In the genomic region with DNA sequence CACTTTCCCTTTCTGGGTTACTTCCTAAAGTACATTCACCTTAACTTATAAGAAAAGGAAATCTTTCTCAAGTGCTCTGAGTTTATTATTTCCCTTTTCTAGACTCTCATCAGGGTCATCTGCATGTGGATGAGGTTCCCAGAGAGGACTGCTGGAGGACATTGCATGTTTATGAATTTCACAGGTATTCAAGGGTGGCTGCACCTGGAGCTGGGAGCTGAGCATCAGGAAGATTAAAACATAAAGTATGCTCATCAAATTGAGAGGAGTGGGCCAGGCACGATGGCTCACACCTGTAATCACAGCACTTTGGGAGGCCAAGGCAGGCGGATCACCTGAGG, we compare ENCODE assay signal across 11 cellular contexts. TPM values are rescaled to one million over a fixed set of nuclear protein-coding genes. Genes with fewer than 3 reads are reported as not detected.
DNase-seq lines count a peak whose midpoint lies in the region; ATAC-seq and TF ChIP-seq lines count a peak whose summit lies in the region.
"Had no signal": no experiment of that assay in that cellular context is flagged by ENCODE, and none has a peak within 500 bp of the region (broad histone marks: within the 10 kb centered on the region; RNA-seq: fewer than 3 reads in every experiment).

No MANE protein-coding gene starts in this region.

- H3K9me3 Mint-ChIP-seq in GM23338 = peaks cover 3% of the 10 kb centered on the region; the same call in 2 of the 3 replicates
- H3K9me3 Mint-ChIP-seq: neural crest cell had no signal

- H3K27ac ChIP-seq in ACC112 (ENCODE audit: low read depth, low read length) = peak overlapping the region; percentile 92
- no peak overlapping the region for H3K27ac ChIP-seq in GM23338 (ENCODE audit: low read depth)
- H3K27ac ChIP-seq in mucosa of rectum (ENCODE audit: low read depth in 2 of 2, low read length in 2 of 2) = peak overlapping the region; percentile 75 to 82
- peak overlapping the region in 3 of 59 donors; percentile 4 to 40 (median 28) for H3K27ac ChIP-seq in dorsolateral prefrontal cortex
- H3K27ac ChIP-seq in aorta (ENCODE audit: low read depth in 1 of 2, low read length in 2 of 2) = no peak overlapping the region

- peaks cover 2% of the 10 kb centered on the region for H3K27me3 Mint-ChIP-seq in GM23338 (ENCODE audit: insufficient read depth, low read depth, poor library complexity)

- DNase-seq in GM23338 (ENCODE audit: low spot score) (no peak), adipocyte (ENCODE audit: low read depth) (no peak), inferior parietal cortex (ENCODE audit: extremely low spot score) (no peak), dorsolateral prefrontal cortex (no peak), EL (no peak), aorta (no peak)
- DNase-seq: DMS153, NCI-H1048 had no signal

- ATAC-seq in GM23338 = no peak
- no peak for ATAC-seq in aorta (ENCODE audit: low FRiP score)

- no peaks in the 10 kb centered on the region; the same call in 1 of the 2 replicates for H4K20me1 ChIP-seq in GM23338 (replicated peaks; ENCODE audit: insufficient read depth)

- H3K9me3 ChIP-seq in adipocyte (ENCODE audit: control insufficient read depth, low read length) = no peaks in the 10 kb centered on the region
- no peaks in the 10 kb centered on the region for H3K9me3 ChIP-seq in mucosa of rectum (ENCODE audit: control insufficient read depth in 2 of 2, low read length in 2 of 2)
- H3K9me3 ChIP-seq in aorta (ENCODE audit: control insufficient read depth, low read length) = no peaks in the 10 kb centered on the region

- H3K4me3 ChIP-seq in ACC112 (ENCODE audit: low read depth, low read length) = peak overlapping the region; percentile 44; the same call in 1 of the 2 replicates
- H3K4me3 ChIP-seq in GM23338 = no peak overlapping the region
- H3K4me3 ChIP-seq in adipocyte (ENCODE audit: low read length) = peak overlapping the region; percentile 53
- H3K4me3 ChIP-seq in mucosa of rectum (ENCODE audit: low read length in 2 of 2) = peak overlapping the region in 1 of 2 donors; percentile 27
- H3K4me3 ChIP-seq in dorsolateral prefrontal cortex = no peak overlapping the region
- H3K4me3 ChIP-seq in aorta (ENCODE audit: low read length in 2 of 2) = no peak overlapping the region

- no peaks in the 10 kb centered on the region for H3K79me2 ChIP-seq in ACC112 (ENCODE audit: control insufficient read depth, insufficient read depth, low read length, unreplicated experiment)
- no peaks in the 10 kb centered on the region for H3K79me2 ChIP-seq in GM23338 (replicated peaks; ENCODE audit: insufficient read depth)

- H3K9ac ChIP-seq in adipocyte (ENCODE audit: low read length) = peak overlapping the region; percentile 68
- peak overlapping the region; percentile 5 to 38 for H3K9ac ChIP-seq in mucosa of rectum (ENCODE audit: low read depth in 1 of 2, low read length in 2 of 2)

- H3K4me2 ChIP-seq in GM23338 = 0 out of 2 replicates have a peak overlapping the region, but pooled peaks have one; percentile 11

- H3K27me3 ChIP-seq in ACC112 (ENCODE audit: insufficient read depth, low read length) (no peaks in the 10 kb centered on the region), GM23338 (ENCODE audit: insufficient read depth) (no peaks in the 10 kb centered on the region), adipocyte (replicated peaks; ENCODE audit: control insufficient read depth, insufficient read depth, low read length) (no peaks in the 10 kb centered on the region), mucosa of rectum (ENCODE audit: control insufficient read depth in 2 of 2, insufficient read depth in 2 of 2, low read length in 2 of 2) (no peaks in the 10 kb centered on the region), dorsolateral prefrontal cortex (no peaks in the 10 kb centered on the region), aorta (ENCODE audit: control insufficient read depth in 1 of 2, insufficient read depth in 2 of 2, low read length in 1 of 2) (no peaks in the 10 kb centered on the region)

- H2AFZ ChIP-seq in ACC112 (ENCODE audit: low read length, unreplicated experiment) (no peak overlapping the region), GM23338 (peak overlapping the region; percentile 48; the same call in 1 of the 2 replicates)

- H3K4me1 ChIP-seq in ACC112 (ENCODE audit: control insufficient read depth, insufficient read depth, low read length, unreplicated experiment) (peaks cover 15% of the 10 kb centered on the region), GM23338 (ENCODE audit: insufficient read depth) (peaks cover 4% of the 10 kb centered on the region; the same call in 1 of the 2 replicates), adipocyte (ENCODE audit: control insufficient read depth, insufficient read depth, low read length) (peaks cover 19% of the 10 kb centered on the region), mucosa of rectum (ENCODE audit: control insufficient read depth in 2 of 2, insufficient read depth in 2 of 2, low read length in 2 of 2) (peaks cover 3 to 12% of the 10 kb centered on the region in 2 donors), aorta (ENCODE audit: control insufficient read depth in 1 of 2, insufficient read depth in 2 of 2, low read length in 2 of 2) (no peaks in the 10 kb centered on the region)

- no peak overlapping the region for H3K4me3 Mint-ChIP-seq in GM23338
- H3K4me3 Mint-ChIP-seq: neural crest cell had no signal

- H3F3A ChIP-seq in GM23338 (replicated peaks; ENCODE audit: low read depth) = no peaks in the 10 kb centered on the region

- peaks cover 12% of the 10 kb centered on the region for H3K4me1 Mint-ChIP-seq in GM23338

- H3K36me3 ChIP-seq in ACC112 (ENCODE audit: insufficient read depth, low read length) (no peaks in the 10 kb centered on the region), GM23338 (ENCODE audit: insufficient read depth) (no peaks in the 10 kb centered on the region), adipocyte (ENCODE audit: control insufficient read depth, insufficient read depth, low read length, severe bottlenecking) (no peaks in the 10 kb centered on the region), mucosa of rectum (ENCODE audit: control insufficient read depth in 2 of 2, insufficient read depth in 2 of 2, low read length in 2 of 2) (no peaks in the 10 kb centered on the region), aorta (ENCODE audit: control insufficient read depth in 1 of 2, insufficient read depth in 2 of 2, low read length in 1 of 2) (no peaks in the 10 kb centered on the region)

- H3K9me2 ChIP-seq in GM23338 (ENCODE audit: insufficient read depth) = no peaks in the 10 kb centered on the region

- 0 out of 2 replicates have a peak overlapping the region, but pooled peaks have one; percentile 12 for H3K27ac Mint-ChIP-seq in GM23338

- TF ChIP-seq CTCF in GM23338 (conservative IDR thresholded peaks at IDR 0.05; ENCODE audit: low read depth in 2 of 2) (no peak), dorsolateral prefrontal cortex (IDR thresholded peaks at IDR 0.05 in 54 of 56, conservative IDR thresholded peaks at IDR 0.05 in 2 of 56; ENCODE audit: low read depth in 1 of 56, partially characterized antibody in 56 of 56) (no peak)

- no peaks in the 10 kb centered on the region for H3K36me3 Mint-ChIP-seq in GM23338 (ENCODE audit: low read depth)

- WGBS in aorta, 2 donors = 86 to 88% methylated on average over 2 of the region's 2 CpGs

- intact Hi-C loops in dorsolateral prefrontal cortex (cut with DNase I) (no loop called here), aorta (cut with DNase I) (loop anchor here in 1 of 2 donors (2.0 to 5.0 kb wide), 2 partner anchors 33 to 60 kb away; partner anchors contain the start of gene HAUS6)

TF ChIP-seq in GM23338, 12 proteins besides CTCF, POLR2A, EP300 and RAD21 (continues in another document):
- TF ChIP-seq EZH2 (IDR thresholded peaks at IDR 0.05; ENCODE audit: low read depth, unreplicated experiment) = no peak
- no peak for TF ChIP-seq POLR2AphosphoS5 (IDR thresholded peaks at IDR 0.05; ENCODE audit: low read depth)
- TF ChIP-seq CREB1 (CRISPR knock-in tag; IDR thresholded peaks at IDR 0.05; ENCODE audit: low read depth) = no peak
- TF ChIP-seq ETS1 (IDR thresholded peaks at IDR 0.05) = no peak
- no peak for TF ChIP-seq NANOG (IDR thresholded peaks at IDR 0.05; ENCODE audit: borderline replicate concordance)
- no peak for TF ChIP-seq JUNB (IDR thresholded peaks at IDR 0.05; ENCODE audit: unreplicated experiment)
- TF ChIP-seq EZH2phosphoT487 (IDR thresholded peaks at IDR 0.05; ENCODE audit: unreplicated experiment) = no peak
- no peak for TF ChIP-seq ZNF331 (CRISPR knock-in tag; IDR thresholded peaks at IDR 0.05; ENCODE audit: low read depth)
- no peak for TF ChIP-seq ZNF114 (CRISPR knock-in tag; IDR thresholded peaks at IDR 0.05)

RNA-seq across cellular contexts. Expression of gene PLIN2, which starts 34.7 kb away (rescaled TPM):
- 15.3 and 17.2 TPM in 2 replicates for total RNA-seq in GM23338 (2014; rRNA removed; shearing (Covaris generic))
- 14.6 and 15.1 TPM in 2 replicates for polyA plus RNA-seq in GM23338 (2016; fragmentation: Nextera tagmentation; extraction: Ambion mirVana)
- 10 to 100 TPM in 112 of 120 experiments, 1 to 10 TPM in 8; 6.8 to 76.7 (median 17.3) TPM for total RNA-seq in dorsolateral prefrontal cortex
- 100 to 1,000 TPM in 1 of 2 donors, 10 to 100 TPM in 1; 61.3 to 148 TPM for total RNA-seq in aorta
- polyA plus RNA-seq in aorta = 100 to 1,000 TPM in 1 of 2 donors, 10 to 100 TPM in 1; 22.5 to 112 TPM

RNA-seq across cellular contexts. Expression of gene HAUS6, which starts 59.3 kb away (rescaled TPM):
- 41.8 and 48.7 TPM in 2 replicates for total RNA-seq in GM23338 (2014; rRNA removed; shearing (Covaris generic))
- polyA plus RNA-seq in GM23338 (2016; fragmentation: Nextera tagmentation; extraction: Ambion mirVana) (29.7 and 32.7 TPM in 2 replicates), aorta (1 to 10 TPM; 1.4 to 3.3 TPM)
- total RNA-seq in dorsolateral prefrontal cortex (10 to 100 TPM in 113 of 120 experiments, 1 to 10 TPM in 7; 8.9 to 18.7 (median 12.9) TPM), aorta (1 to 10 TPM; 8.4 to 9.2 TPM)

Comparison
In these comparisons a context has a peak if more than half of its experiments do, and no peak if none do; other contexts are left out.
1. H3K27ac ChIP-seq: peak in ACC112 (single experiment) and mucosa of rectum (2 of 2); none in GM23338 (single experiment) and aorta (0 of 2).
2. H3K4me3 ChIP-seq: peak in ACC112 (single experiment) and adipocyte (single experiment); none in GM23338 (single experiment), dorsolateral prefrontal cortex (0 of 59) and aorta (0 of 2).